In the genomic region with DNA sequence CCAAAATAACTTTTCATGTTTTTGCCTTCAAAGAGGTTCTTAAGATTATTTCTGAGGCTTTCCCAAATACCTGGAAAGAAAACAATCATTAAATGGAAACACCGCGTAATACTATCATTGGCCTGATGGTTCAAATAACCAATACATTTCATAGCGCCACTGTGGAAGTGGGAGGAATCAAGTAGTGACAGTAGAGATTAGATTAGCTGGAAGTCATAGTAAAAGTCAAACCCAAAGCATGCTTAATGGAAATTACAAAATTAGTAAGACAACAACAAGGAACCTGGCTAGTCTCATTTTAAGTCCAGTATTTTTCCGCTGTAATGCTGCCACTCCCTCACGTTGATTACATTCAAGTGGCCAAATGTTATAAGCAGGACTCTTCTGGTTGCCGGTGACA, we compare ENCODE assay signal across 30 cellular contexts. TPM values are rescaled to one million over a fixed set of nuclear protein-coding genes. Genes with fewer than 3 reads are reported as not detected.
"Had no signal": no experiment of that assay in that cellular context is flagged by ENCODE, and none has a peak within 500 bp of the region (broad histone marks: within the 10 kb centered on the region; RNA-seq: fewer than 3 reads in every experiment).

No MANE protein-coding gene starts in this region.

- H3K36me3 ChIP-seq: stomach, suprapubic skin, thoracic aorta, thyroid gland, tibial artery, tibial nerve, transverse colon, upper lobe of left lung, upper lobe of right lung, uterus, vagina had no signal

- H3K27me3 Mint-ChIP-seq: stimulated activated memory B cell treated with anti-CD40 and anti-IgM and Interleukin-4, amounts not matched to agents 10 μg/mL and 1 μg/mL and 100 μg/mL, for 72 hours; stimulated activated naive B cell treated with anti-CD40 and anti-IgM and Interleukin-4, amounts not matched to agents 10 μg/mL and 1 μg/mL and 100 μg/mL, for 72 hours; stimulated activated naive CD8-positive, alpha-beta T cell treated with anti-CD3 and anti-CD28 coated beads, Interleukin-15, amount 100 ng/mL, for 72 hours had no signal

- H3K4me3 ChIP-seq: stomach, suprapubic skin, testis, thoracic aorta, thyroid gland, tibial artery, tibial nerve, transverse colon, upper lobe of left lung, upper lobe of right lung, uterus, vagina had no signal

- ATAC-seq: stimulated activated effector memory CD8-positive, alpha-beta T cell treated with anti-CD3 and anti-CD28 coated beads, Interleukin-12 subunit alpha, Interleukin-12 subunit beta, amount 100 ng/mL, for 72 hours; stimulated activated memory B cell treated with anti-CD40 and anti-IgM and Interleukin-4, amounts not matched to agents 10 μg/mL and 1 μg/mL and 100 μg/mL, for 72 hours; stimulated activated naive B cell treated with anti-CD40 and anti-IgM and Interleukin-4, amounts not matched to agents 10 μg/mL and 1 μg/mL and 100 μg/mL, for 72 hours; stimulated activated naive CD8-positive, alpha-beta T cell treated with anti-CD3 and anti-CD28 coated beads, Interleukin-15, amount 100 ng/mL, for 72 hours; stimulated activated naive CD8-positive, alpha-beta T cell treated with anti-CD3 and anti-CD28 coated beads, Interleukin-15, Interleukin-2, amounts not matched to agents 100 U/mL and 50 U/mL, for 24 hours; upper lobe of right lung had no signal

- H3K27ac Mint-ChIP-seq: stimulated activated effector memory CD8-positive, alpha-beta T cell treated with anti-CD3 and anti-CD28 coated beads, Interleukin-12 subunit alpha, Interleukin-12 subunit beta, amount 100 ng/mL, for 72 hours; stimulated activated memory B cell treated with anti-CD40 and anti-IgM and Interleukin-4, amounts not matched to agents 10 μg/mL and 1 μg/mL and 100 μg/mL, for 72 hours; stimulated activated naive B cell treated with anti-CD40 and anti-IgM and Interleukin-4, amounts not matched to agents 10 μg/mL and 1 μg/mL and 100 μg/mL, for 72 hours; stimulated activated naive CD8-positive, alpha-beta T cell treated with anti-CD3 and anti-CD28 coated beads, Interleukin-15, amount 100 ng/mL, for 72 hours; stimulated activated naive CD8-positive, alpha-beta T cell treated with anti-CD3 and anti-CD28 coated beads, Interleukin-15, Interleukin-2, amounts not matched to agents 100 ng/mL and 50 ng/mL, for 24 hours; type B pancreatic cell had no signal

- H3K4me1 ChIP-seq: stomach, suprapubic skin, testis, thyroid gland, tibial artery, tibial nerve, transverse colon, upper lobe of left lung, upper lobe of right lung, uterus, vagina had no signal

- H3K4me3 Mint-ChIP-seq: stimulated activated effector memory CD8-positive, alpha-beta T cell treated with anti-CD3 and anti-CD28 coated beads, Interleukin-12 subunit alpha, Interleukin-12 subunit beta, amount 100 ng/mL, for 72 hours; stimulated activated memory B cell treated with anti-CD40 and anti-IgM and Interleukin-4, amounts not matched to agents 10 μg/mL and 1 μg/mL and 100 μg/mL, for 72 hours; stimulated activated naive B cell treated with anti-CD40 and anti-IgM and Interleukin-4, amounts not matched to agents 10 μg/mL and 1 μg/mL and 100 μg/mL, for 72 hours; stimulated activated naive CD8-positive, alpha-beta T cell treated with anti-CD3 and anti-CD28 coated beads, Interleukin-15, amount 100 ng/mL, for 72 hours; stimulated activated naive CD8-positive, alpha-beta T cell treated with anti-CD3 and anti-CD28 coated beads, Interleukin-15, Interleukin-2, amounts not matched to agents 100 ng/mL and 50 ng/mL, for 24 hours; type B pancreatic cell had no signal

- H3K9me3 Mint-ChIP-seq: stimulated activated effector memory CD8-positive, alpha-beta T cell treated with anti-CD3 and anti-CD28 coated beads, Interleukin-12 subunit alpha, Interleukin-12 subunit beta, amount 100 ng/mL, for 72 hours; stimulated activated memory B cell treated with anti-CD40 and anti-IgM and Interleukin-4, amounts not matched to agents 10 μg/mL and 1 μg/mL and 100 μg/mL, for 72 hours; stimulated activated naive B cell treated with anti-CD40 and anti-IgM and Interleukin-4, amounts not matched to agents 10 μg/mL and 1 μg/mL and 100 μg/mL, for 72 hours; stimulated activated naive CD8-positive, alpha-beta T cell treated with anti-CD3 and anti-CD28 coated beads, Interleukin-15, amount 100 ng/mL, for 72 hours had no signal

- H3K9me3 ChIP-seq: stomach, suprapubic skin, testis, thoracic aorta, thyroid gland, tibial nerve, transverse colon, upper lobe of left lung, upper lobe of right lung, uterus, vagina had no signal

- DNase-seq: stimulated activated CD4-positive, alpha-beta T cell treated with anti-CD3 and anti-CD28 coated beads, Interleukin-2, amount 100 ng/mL, for 48 hours; stimulated activated CD4-positive, alpha-beta T cell treated with anti-CD3 and anti-CD28 coated beads, Interleukin-4, amount 100 ng/mL, for 1 hour; stimulated activated CD4-positive, alpha-beta T cell treated with anti-CD3 and anti-CD28 coated beads, Interleukin-4, amount 100 ng/mL, for 24 hours; stimulated activated CD4-positive, alpha-beta T cell treated with anti-CD3 and anti-CD28 coated beads, Interleukin-4, amount 100 ng/mL, for 4 hours; stimulated activated CD8-positive, alpha-beta memory T cell treated with anti-CD3 and anti-CD28 coated beads, Interleukin-4, amount 100 ng/mL, for 48 hours; stimulated activated naive B cell treated with anti-CD40 and anti-IgM and Interleukin-4, amounts not matched to agents 10 μg/mL and 1 μg/mL and 100 μg/mL, for 72 hours; stimulated activated naive CD4-positive, alpha-beta T cell; stimulated activated naive CD4-positive, alpha-beta T cell treated with Interleukin-2 at 50 U/mL for 16 hours; stimulated activated naive CD8-positive, alpha-beta T cell treated with anti-CD3 and anti-CD28 coated beads, Interleukin-15, amount 100 ng/mL, for 72 hours; stimulated activated naive CD8-positive, alpha-beta T cell treated with anti-CD3 and anti-CD28 coated beads, Interleukin-15, Interleukin-2, amounts not matched to agents 100 U/mL and 50 U/mL, for 24 hours; stomach; substantia nigra; testis; thyroid gland; tibial artery; transverse colon; trophoblast cell; upper lobe of left lung; upper lobe of right lung; uterus had no signal

- H3K27ac ChIP-seq: stomach, suprapubic skin, testis, thoracic aorta, thyroid gland, tibial artery, tibial nerve, transverse colon, upper lobe of left lung, upper lobe of right lung, uterus, vagina had no signal

- H3K27me3 ChIP-seq: stomach, suprapubic skin, testis, thyroid gland, tibial artery, tibial nerve, transverse colon, upper lobe of left lung, upper lobe of right lung, uterus, vagina had no signal

- H3K4me1 Mint-ChIP-seq: stimulated activated effector memory CD8-positive, alpha-beta T cell treated with anti-CD3 and anti-CD28 coated beads, Interleukin-12 subunit alpha, Interleukin-12 subunit beta, amount 100 ng/mL, for 72 hours; stimulated activated memory B cell treated with anti-CD40 and anti-IgM and Interleukin-4, amounts not matched to agents 10 μg/mL and 1 μg/mL and 100 μg/mL, for 72 hours; stimulated activated naive B cell treated with anti-CD40 and anti-IgM and Interleukin-4, amounts not matched to agents 10 μg/mL and 1 μg/mL and 100 μg/mL, for 72 hours; stimulated activated naive CD8-positive, alpha-beta T cell treated with anti-CD3 and anti-CD28 coated beads, Interleukin-15, amount 100 ng/mL, for 72 hours had no signal

- H3K36me3 Mint-ChIP-seq: stimulated activated effector memory CD8-positive, alpha-beta T cell treated with anti-CD3 and anti-CD28 coated beads, Interleukin-12 subunit alpha, Interleukin-12 subunit beta, amount 100 ng/mL, for 72 hours; stimulated activated memory B cell treated with anti-CD40 and anti-IgM and Interleukin-4, amounts not matched to agents 10 μg/mL and 1 μg/mL and 100 μg/mL, for 72 hours; stimulated activated naive B cell treated with anti-CD40 and anti-IgM and Interleukin-4, amounts not matched to agents 10 μg/mL and 1 μg/mL and 100 μg/mL, for 72 hours; type B pancreatic cell had no signal

RNA-seq across cellular contexts. Expression of a gene that starts 41.5 kb away (rescaled TPM):
- total RNA-seq: subcutaneous adipose tissue, suprapubic skin, temporal lobe, thoracic aorta, thyroid gland, upper lobe of right lung, vagina had no signal
